Comparison of ENCODE assay signal across 11 cellular contexts in genomic region chr18:10455726-10456453, GRCh38. TPM values are rescaled to one million over a fixed set of nuclear protein-coding genes. Genes with fewer than 3 reads are reported as not detected.
A peak's percentile ranks its signal among the peaks of the same experiment; 100 is the strongest.
DNase-seq lines count a peak whose midpoint lies in the region; ATAC-seq and TF ChIP-seq lines count a peak whose summit lies in the region.
"Had no signal": no experiment of that assay in that cellular context is flagged by ENCODE, and none has a peak within 500 bp of the region (broad histone marks: within the 10 kb centered on the region; RNA-seq: fewer than 3 reads in every experiment).

No MANE protein-coding gene starts in this region.

- peaks cover 4% of the 10 kb centered on the region for H3K4me1 Mint-ChIP-seq in activated naive CD8-positive, alpha-beta T cell treated with anti-CD3 and anti-CD28 coated beads for 36 hours
- H3K4me1 Mint-ChIP-seq in immature natural killer cell, result peaks cover 0 to 6% of the 10 kb centered on the region in 2 donors

- H3K36me3 Mint-ChIP-seq in activated naive CD8-positive, alpha-beta T cell treated with anti-CD3 and anti-CD28 coated beads for 36 hours, result no peaks in the 10 kb centered on the region
- peaks cover 0 to 3% (median 0%) of the 10 kb centered on the region in 3 donors for H3K36me3 Mint-ChIP-seq in immature natural killer cell

- H3K27me3 Mint-ChIP-seq in activated naive CD8-positive, alpha-beta T cell treated with anti-CD3 and anti-CD28 coated beads for 36 hours, result peaks cover 73% of the 10 kb centered on the region
- H3K27me3 Mint-ChIP-seq in immature natural killer cell (ENCODE audit: low read depth in 3 of 3), result peaks cover 2 to 26% (median 11%) of the 10 kb centered on the region in 3 donors

- intact Hi-C loops in stomach (cut with DNase I; ENCODE audit: low total_unique reads), result no loop called here

- H3K4me3 ChIP-seq in HUES48 (ENCODE audit: low read depth, low read length) (peak overlapping the region; percentile 74), stomach (peak overlapping the region; percentile 73 to 83 (median 78))

- no peak for TF ChIP-seq POLR2A in stomach (IDR thresholded peaks at IDR 0.05)

- H3K27me3 ChIP-seq in HUES48 (ENCODE audit: control insufficient read depth, insufficient read depth, low read length) (peaks cover 59% of the 10 kb centered on the region), stomach (peaks cover 0 to 19% (median 16%) of the 10 kb centered on the region in 3 donors)

- DNase-seq in activated naive CD8-positive, alpha-beta T cell treated with anti-CD3 and anti-CD28 coated beads for 36 hours, result no peak
- DNase-seq in immature natural killer cell (no peak), stomach (no peak), NCI-H510A (lab: John Stamatoyannopoulos, UW) (no peak), HuH-7.5 (ENCODE audit: low spot score) (no peak)
- DNase-seq in stimulated activated naive CD4-positive, alpha-beta T cell treated with Interleukin-2 at 50 U/mL for 16 hours (lab: John Stamatoyannopoulos, UW), result no peak
- DNase-seq: activated CD4-positive, alpha-beta T cell treated with anti-CD3 and anti-CD28 coated beads for 4 hours; erythroblast; NCI-H1436 treated with DMSO at 0.1 percent for 48 hours had no signal

- no peaks in the 10 kb centered on the region for H3K9me3 Mint-ChIP-seq in activated naive CD8-positive, alpha-beta T cell treated with anti-CD3 and anti-CD28 coated beads for 36 hours
- H3K9me3 Mint-ChIP-seq in immature natural killer cell, result peaks cover 0 to 3% (median 0%) of the 10 kb centered on the region in 6 donors

- H3K9ac ChIP-seq in HUES48 (ENCODE audit: low read depth, low read length), result no peak overlapping the region

- TF ChIP-seq EP300 in stomach (IDR thresholded peaks at IDR 0.05), result no peak

- no peaks in the 10 kb centered on the region for H3K9me3 ChIP-seq in HUES48 (ENCODE audit: control insufficient read depth, insufficient read depth, low read length)
- H3K9me3 ChIP-seq in stomach, result no peaks in the 10 kb centered on the region

- H3K4me1 ChIP-seq in HUES48 (ENCODE audit: control insufficient read depth, insufficient read depth, low read length) (0 out of 2 replicates have a peak, but pooled peaks cover 6% of the 10 kb centered on the region), stomach (peaks cover 9 to 49% (median 35%) of the 10 kb centered on the region in 4 donors)

- no peak for ATAC-seq in GM21526 (IDR thresholded peaks at IDR 0.05; ENCODE audit: low FRiP score, unreplicated experiment)

- no peaks in the 10 kb centered on the region for H3K36me3 ChIP-seq in HUES48 (ENCODE audit: control insufficient read depth, insufficient read depth, low read length)
- no peaks in the 10 kb centered on the region for H3K36me3 ChIP-seq in stomach

- 8 to 21% (median 12%) methylated on average over 16 of the region's 16 CpGs for WGBS in stomach, 5 donors

- no peak overlapping the region for H3K27ac Mint-ChIP-seq in activated naive CD8-positive, alpha-beta T cell treated with anti-CD3 and anti-CD28 coated beads for 36 hours
- no peak overlapping the region for H3K27ac Mint-ChIP-seq in immature natural killer cell

- TF ChIP-seq CTCF in stomach (IDR thresholded peaks at IDR 0.05), result no peak

- H3K27ac ChIP-seq in HUES48 (ENCODE audit: low read depth, low read length) (no peak overlapping the region), stomach (peak overlapping the region; percentile 85 to 93 (median 90))

- H3K4me3 Mint-ChIP-seq in activated naive CD8-positive, alpha-beta T cell treated with anti-CD3 and anti-CD28 coated beads for 36 hours, result peak overlapping the region; percentile 32
- peak overlapping the region in 3 of 5 donors; percentile 22 to 57 (median 53) for H3K4me3 Mint-ChIP-seq in immature natural killer cell

RNA-seq across cellular contexts. Expression of gene APCDD1, which starts 1.5 kb away (rescaled TPM):
- not detected for total RNA-seq in activated naive CD8-positive, alpha-beta T cell treated with anti-CD3 and anti-CD28 coated beads for 36 hours
- under 1 TPM in 1 of 3 donors, not detected in 2; 0.31 TPM for polyA plus RNA-seq in immature natural killer cell
- 100 to 1,000 TPM in 1 of 5 donors, 10 to 100 TPM in 4; 11.0 to 142 (median 27.4) TPM for total RNA-seq in stomach
- 10 to 100 TPM; 23.2 to 32.0 (median 24.3) TPM for polyA plus RNA-seq in stomach

Comparison
In these comparisons a context has a peak if more than half of its experiments do, and no peak if none do; other contexts are left out.
1. RNA of gene APCDD1, which starts 1.5 kb away (total RNA-seq): 11.0 to 142 TPM in stomach; not detected in activated naive CD8-positive, alpha-beta T cell treated with anti-CD3 and anti-CD28 coated beads for 36 hours; every median in the first group is over 10 times any median in the second.